19 cellular contexts compared by ENCODE assay signal in the genomic region with DNA sequence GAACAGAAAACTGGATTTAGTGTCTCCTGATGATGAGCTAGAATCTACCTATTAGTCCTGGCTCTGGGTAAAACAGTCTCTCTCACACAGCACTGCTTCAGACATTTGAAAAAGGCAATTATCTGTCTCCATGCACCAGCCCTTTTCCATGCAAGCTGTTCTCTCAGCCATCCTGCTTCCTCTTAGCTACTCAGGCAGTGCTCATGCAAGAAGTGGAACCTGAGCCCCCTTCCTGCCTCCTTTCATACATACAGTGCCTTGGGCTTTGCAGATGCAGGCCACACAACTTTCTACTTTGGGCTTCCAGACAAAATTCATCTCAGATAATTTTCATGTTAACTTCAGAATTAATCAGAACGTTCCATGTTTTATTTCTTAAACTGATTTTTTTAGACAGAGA.
DNase-seq lines count a peak whose midpoint lies in the region; ATAC-seq and TF ChIP-seq lines count a peak whose summit lies in the region.
"Had no signal": no experiment of that assay in that cellular context is flagged by ENCODE, and none has a peak within 500 bp of the region (broad histone marks: within the 10 kb centered on the region; RNA-seq: fewer than 3 reads in every experiment).

No MANE protein-coding gene starts in this region.

- H3K4me1 ChIP-seq in GM23338 (ENCODE audit: insufficient read depth): peaks cover 10% of the 10 kb centered on the region; the same call in 1 of the 2 replicates
- H3K4me1 ChIP-seq: BLaER1 had no signal

- H3K27ac ChIP-seq in GM23338 (ENCODE audit: low read depth): no peak overlapping the region
- H3K27ac ChIP-seq: BLaER1 had no signal

- peak; percentile 77 for ATAC-seq in GM23338
- ATAC-seq in left cardiac atrium: no peak
- no peak for ATAC-seq in HG03460 (IDR thresholded peaks at IDR 0.05; ENCODE audit: unreplicated experiment)
- ATAC-seq: CD8-positive, alpha-beta T cell; K562; Panc1; Right ventricle myocardium inferior had no signal

- H3K4me1 Mint-ChIP-seq in GM23338 (peaks cover 13% of the 10 kb centered on the region), nephron progenitor cell (peaks cover 7% of the 10 kb centered on the region)

- H3K27me3 ChIP-seq in GM23338 (ENCODE audit: insufficient read depth): no peaks in the 10 kb centered on the region
- H3K27me3 ChIP-seq: BLaER1 had no signal

- no peaks in the 10 kb centered on the region for H3F3A ChIP-seq in GM23338 (replicated peaks; ENCODE audit: low read depth)

- no peaks in the 10 kb centered on the region for H3K27me3 Mint-ChIP-seq in GM23338 (ENCODE audit: insufficient read depth, low read depth, poor library complexity)
- H3K27me3 Mint-ChIP-seq in nephron progenitor cell (ENCODE audit: low read depth, poor library complexity): no peaks in the 10 kb centered on the region

- TF ChIP-seq CTCF in GM23338 (conservative IDR thresholded peaks at IDR 0.05; ENCODE audit: low read depth in 2 of 2): no peak
- no peak for TF ChIP-seq CTCF in nephron progenitor cell (IDR thresholded peaks at IDR 0.05)

- no peaks in the 10 kb centered on the region for H3K9me2 ChIP-seq in GM23338 (ENCODE audit: insufficient read depth)

- no peak overlapping the region for H2AFZ ChIP-seq in GM23338

- no peak overlapping the region for H3K27ac Mint-ChIP-seq in GM23338
- peak overlapping the region; percentile 83 for H3K27ac Mint-ChIP-seq in nephron progenitor cell
- H3K27ac Mint-ChIP-seq: CD8-positive, alpha-beta T cell had no signal

- no peak overlapping the region for H3K4me3 ChIP-seq in GM23338
- H3K4me3 ChIP-seq: BLaER1, K562 had no signal

- no peak overlapping the region for H3K4me2 ChIP-seq in GM23338
- H3K4me2 ChIP-seq: BLaER1 had no signal

- H3K36me3 Mint-ChIP-seq in GM23338 (ENCODE audit: low read depth): peaks cover 3% of the 10 kb centered on the region; the same call in 1 of the 3 replicates
- H3K36me3 Mint-ChIP-seq in nephron progenitor cell (ENCODE audit: low read depth): peaks cover 10% of the 10 kb centered on the region

- intact Hi-C loops in left cardiac atrium (cut with DNase I): loop anchor here in 1 of 2 donors (10.0 kb wide), 1 partner anchor 196 kb away; a partner anchor contains a TSS

- H3K4me3 Mint-ChIP-seq in GM23338: no peak overlapping the region
- H3K4me3 Mint-ChIP-seq in nephron progenitor cell: no peak overlapping the region
- H3K4me3 Mint-ChIP-seq: CD8-positive, alpha-beta T cell had no signal

- no peaks in the 10 kb centered on the region for H3K79me2 ChIP-seq in GM23338 (replicated peaks; ENCODE audit: insufficient read depth)

- H4K20me1 ChIP-seq in GM23338 (replicated peaks; ENCODE audit: insufficient read depth): 0 out of 2 replicates have a peak, but pooled peaks cover 3% of the 10 kb centered on the region
- H4K20me1 ChIP-seq: BLaER1 had no signal

- DNase-seq in NCI-H146 (lab: John Stamatoyannopoulos, UW) (peak; percentile 45), NCI-H146 treated with DMSO at 0.1 percent for 48 hours (lab: John Stamatoyannopoulos, UW; ENCODE audit: unreplicated experiment) (no peak), GM23338 (ENCODE audit: low spot score) (peak; percentile 33), NCI-H69 (lab: John Stamatoyannopoulos, UW) (peak; percentile 84), nephron progenitor cell (no peak), left cardiac atrium (no peak), RKO (ENCODE audit: low spot score) (no peak)
- DNase-seq: CD8-positive, alpha-beta T cell; DMS79 treated with DMSO at 0.1 percent for 48 hours; GOT3; MV-4-11; NCI-H187; NCI-H2227 treated with DMSO at 0.1 percent for 48 hours; NCI-H774 had no signal

- H3K36me3 ChIP-seq in GM23338 (ENCODE audit: insufficient read depth): no peaks in the 10 kb centered on the region

- H3K9me3 Mint-ChIP-seq in GM23338: peaks cover 1% of the 10 kb centered on the region; the same call in 1 of the 3 replicates
- H3K9me3 Mint-ChIP-seq in nephron progenitor cell: no peaks in the 10 kb centered on the region
- H3K9me3 Mint-ChIP-seq: CD8-positive, alpha-beta T cell had no signal

TF ChIP-seq in GM23338, 12 proteins besides CTCF, POLR2A, EP300 and RAD21:
- TF ChIP-seq CREB1 (CRISPR knock-in tag; IDR thresholded peaks at IDR 0.05; ENCODE audit: low read depth) (no peak), ZNF114 (CRISPR knock-in tag; IDR thresholded peaks at IDR 0.05) (no peak)

Comparison
In these comparisons a context has a peak if more than half of its experiments do, and no peak if none do; other contexts are left out.
1. DNase-seq: peak in NCI-H146 (single experiment), GM23338 (single experiment) and NCI-H69 (single experiment); none in NCI-H146 treated with DMSO at 0.1 percent for 48 hours (single experiment), nephron progenitor cell (single experiment), left cardiac atrium (single experiment) and RKO (single experiment).